In the genomic region with DNA sequence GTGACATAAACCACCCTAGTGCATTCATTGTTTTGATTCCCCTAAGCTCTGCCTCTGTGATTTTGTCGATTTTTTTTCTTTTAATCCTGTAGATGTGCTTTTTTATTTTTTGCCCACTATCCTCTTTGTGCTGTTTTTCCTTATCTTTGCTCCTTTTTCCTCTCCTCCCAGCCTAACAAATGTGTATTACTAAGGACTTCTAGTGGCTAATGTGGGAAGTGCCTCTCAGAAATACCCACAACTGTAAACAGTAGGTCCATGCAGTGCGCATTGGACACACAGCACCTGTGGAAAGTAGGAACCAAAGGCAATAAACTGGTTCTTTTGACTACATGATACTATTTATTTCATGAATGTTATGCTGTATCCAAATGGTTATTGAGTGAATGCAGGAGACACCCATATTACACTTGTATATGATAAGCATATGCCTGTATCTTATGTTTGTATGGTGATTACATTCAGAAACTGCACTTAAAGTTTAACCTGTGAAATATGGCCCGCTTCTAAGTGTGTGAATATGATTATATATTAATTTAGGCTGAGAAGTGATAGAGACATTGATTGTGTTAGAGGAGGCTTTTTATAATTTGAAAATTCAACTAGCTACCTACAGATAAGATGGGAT, we compare ENCODE assay signal across 8 cellular contexts.
A peak's percentile ranks its signal among the peaks of the same experiment; 100 is the strongest.
DNase-seq lines count a peak whose midpoint lies in the region; ATAC-seq, FAIRE-seq and TF ChIP-seq lines count a peak whose summit lies in the region.

No MANE protein-coding gene starts in this region.

- no peak overlapping the region for H3K4me3 ChIP-seq in GM12864 (ENCODE audit: low read depth, low read length)
- H3K4me3 ChIP-seq in KMS-11 (IDR thresholded peaks at IDR 0.05; ENCODE audit: insufficient read depth, low read depth, low read length), result no peak overlapping the region
- no peak overlapping the region for H3K4me3 ChIP-seq in astrocyte (ENCODE audit: insufficient read depth, low read depth, low read length)
- no peak overlapping the region for H3K4me3 ChIP-seq in thoracic aorta

- H3K27ac ChIP-seq in KMS-11 (no peak overlapping the region), astrocyte (ENCODE audit: low read depth, low read length) (no peak overlapping the region), thoracic aorta (no peak overlapping the region)

- H4K20me1 ChIP-seq in KMS-11 (ENCODE audit: insufficient read depth) (no peaks in the 10 kb centered on the region), astrocyte (ENCODE audit: insufficient read depth, low read length) (no peaks in the 10 kb centered on the region)

- no peaks in the 10 kb centered on the region for H3K4me1 Mint-ChIP-seq in astrocyte (ENCODE audit: low read depth, unreplicated experiment)

- H3K9ac ChIP-seq in KMS-11, result no peak overlapping the region
- no peak overlapping the region for H3K9ac ChIP-seq in astrocyte (ENCODE audit: low read length)

- no peaks in the 10 kb centered on the region for H3K36me3 ChIP-seq in KMS-11 (ENCODE audit: insufficient read depth)
- no peaks in the 10 kb centered on the region for H3K36me3 ChIP-seq in astrocyte (ENCODE audit: insufficient read depth, low read length)
- no peaks in the 10 kb centered on the region for H3K36me3 ChIP-seq in thoracic aorta

- H3K4me2 ChIP-seq in KMS-11 (no peak overlapping the region), astrocyte (ENCODE audit: low read length) (no peak overlapping the region)

- H3K4me1 ChIP-seq in KMS-11 (ENCODE audit: low read depth, poor library complexity, severe bottlenecking) (peaks cover 33% of the 10 kb centered on the region), astrocyte (ENCODE audit: insufficient read depth, low read length) (no peaks in the 10 kb centered on the region), thoracic aorta (ENCODE audit: control insufficient read depth in 1 of 2, low read depth in 2 of 2) (peaks cover 0 to 10% of the 10 kb centered on the region in 2 donors)

- H2AFZ ChIP-seq in KMS-11 (ENCODE audit: low read depth), result no peak overlapping the region
- no peak overlapping the region for H2AFZ ChIP-seq in astrocyte (ENCODE audit: low read depth, low read length)

- DNase-seq in GM12864 (ENCODE audit: low read depth) (no peak), astrocyte (ENCODE audit: low read depth) (peak; percentile 20), iPS-NIHi7 (ENCODE audit: extremely low spot score) (peak; percentile 59), thoracic aorta (ENCODE audit: low spot score) (no peak)
- DNase-seq in activated CD8-positive, alpha-beta memory T cell treated with anti-CD3 and anti-CD28 coated beads for 24 hours, result no peak

- H3K79me2 ChIP-seq in KMS-11 (ENCODE audit: insufficient read depth, low read depth) (no peaks in the 10 kb centered on the region), astrocyte (ENCODE audit: insufficient read depth, low read length) (no peaks in the 10 kb centered on the region)

- TF ChIP-seq CTCF in GM12864 (IDR thresholded peaks at IDR 0.05; ENCODE audit: low read depth, low read length, missing control alignments) (peak; percentile 51), KMS-11 (conservative IDR thresholded peaks at IDR 0.05; ENCODE audit: low read depth, low read length) (peak; percentile 63), astrocyte (IDR thresholded peaks at IDR 0.05; ENCODE audit: insufficient read depth, low read depth, low read length) (peak; percentile 57), thoracic aorta (IDR thresholded peaks at IDR 0.05) (peak; percentile 67)

- H3K27ac Mint-ChIP-seq in astrocyte (ENCODE audit: unreplicated experiment), result no peak overlapping the region

- no peaks in the 10 kb centered on the region for H3K27me3 Mint-ChIP-seq in astrocyte (ENCODE audit: low read depth, unreplicated experiment)

- H3K9me3 Mint-ChIP-seq in astrocyte (ENCODE audit: unreplicated experiment), result no peaks in the 10 kb centered on the region

- H3K9me3 ChIP-seq in astrocyte (ENCODE audit: insufficient read depth, low read depth, low read length), result no peaks in the 10 kb centered on the region
- H3K9me3 ChIP-seq in thoracic aorta, result no peaks in the 10 kb centered on the region

- no peak for ATAC-seq in thoracic aorta (ENCODE audit: insufficient number of reproducible peaks, low FRiP score, low read depth)
- ATAC-seq in GM19467 (IDR thresholded peaks at IDR 0.05; ENCODE audit: unreplicated experiment), result no peak
- no peak for ATAC-seq in GM18519 (IDR thresholded peaks at IDR 0.05; ENCODE audit: low FRiP score, unreplicated experiment)

- no peak for FAIRE-seq in astrocyte (lab: Jason Lieb, UNC)

- H3K4me3 Mint-ChIP-seq in astrocyte (ENCODE audit: unreplicated experiment), result no peak overlapping the region

- H3K27me3 ChIP-seq in KMS-11 (ENCODE audit: insufficient read depth, low read depth), result no peaks in the 10 kb centered on the region
- H3K27me3 ChIP-seq in astrocyte (ENCODE audit: insufficient read depth, low read length), result no peaks in the 10 kb centered on the region
- H3K27me3 ChIP-seq in thoracic aorta (replicated peaks; ENCODE audit: insufficient read depth), result no peaks in the 10 kb centered on the region

- H3K36me3 Mint-ChIP-seq in astrocyte (ENCODE audit: low read depth, unreplicated experiment), result no peaks in the 10 kb centered on the region

Comparison
In these comparisons a context has a peak if more than half of its experiments do, and no peak if none do; other contexts are left out.
1. DNase-seq: peak in astrocyte (single experiment) and iPS-NIHi7 (single experiment); none in GM12864 (single experiment), thoracic aorta (single experiment) and activated CD8-positive, alpha-beta memory T cell treated with anti-CD3 and anti-CD28 coated beads for 24 hours (single experiment).
2. Peak in every context shown above with its lines, with median percentiles within 50 percentile points of each other: CTCF ChIP-seq.